ENCODE assay signal across 12 cellular contexts in the genomic region with DNA sequence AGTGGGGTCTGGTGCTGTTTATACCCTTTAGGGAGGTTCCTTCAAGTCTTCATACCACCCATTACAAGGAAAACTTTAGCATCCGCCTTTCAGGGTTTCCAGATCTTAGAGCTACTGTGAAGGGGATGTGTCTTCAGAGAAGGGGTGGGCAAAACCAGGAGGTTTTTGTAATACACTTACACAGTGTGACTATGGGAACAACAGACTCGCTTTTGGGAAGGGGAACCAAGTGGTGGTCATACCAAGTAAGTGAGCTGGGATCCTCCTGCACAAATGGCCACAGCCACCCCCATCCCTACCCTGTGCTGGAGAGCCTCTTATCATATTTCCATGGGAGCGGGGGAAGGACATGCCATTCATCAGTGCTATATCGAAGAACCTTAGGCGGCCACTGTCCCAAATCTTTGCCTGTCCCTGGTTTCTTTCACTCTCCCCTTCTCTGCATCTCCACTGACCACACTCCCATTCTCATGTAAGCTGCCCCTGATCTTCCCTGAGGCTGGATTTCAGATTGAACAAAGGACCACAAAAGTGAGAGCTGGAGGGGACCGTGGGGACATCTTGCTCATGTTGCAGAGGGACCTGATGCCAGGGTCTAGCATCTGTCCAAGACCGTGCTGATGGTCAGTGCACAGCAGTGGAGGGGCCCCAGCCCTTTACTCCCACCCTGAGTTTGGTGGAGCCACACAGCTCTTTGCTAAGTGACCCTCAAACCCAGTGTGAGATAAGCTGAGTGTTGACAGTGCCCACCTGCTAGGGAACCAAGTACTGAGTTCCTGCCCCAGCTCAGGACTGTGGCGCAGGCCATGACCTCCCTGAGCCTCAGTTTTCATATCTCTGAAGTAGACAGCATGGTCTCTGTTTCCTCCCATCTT. TPM values are rescaled to one million over a fixed set of nuclear protein-coding genes. Genes with fewer than 3 reads are reported as not detected.
DNase-seq lines count a peak whose midpoint lies in the region; ATAC-seq, FAIRE-seq and TF ChIP-seq lines count a peak whose summit lies in the region.
"Had no signal": no experiment of that assay in that cellular context is flagged by ENCODE, and none has a peak within 500 bp of the region (broad histone marks: within the 10 kb centered on the region; RNA-seq: fewer than 3 reads in every experiment).

No MANE protein-coding gene starts in this region.

- ATAC-seq in K562 (0 out of 3 replicates have a peak, but pooled peaks have one; percentile 22), HG03378 (IDR thresholded peaks at IDR 0.05; ENCODE audit: unreplicated experiment) (no peak)
- ATAC-seq in naive thymus-derived CD8-positive, alpha-beta T cell = peak; percentile 9 to 40

- H3K4me1 Mint-ChIP-seq in naive thymus-derived CD8-positive, alpha-beta T cell = peaks cover 58 to 96% (median 94%) of the 10 kb centered on the region in 4 donors

- H3K4me1 ChIP-seq in BLaER1 treated with 17β-estradiol and CSF1 and Interleukin-3, amounts not matched to agents 10 nM and 100 nM = peaks cover 69 to 100% (median 99%) of the 10 kb centered on the region in 10 experiments
- 0 out of 2 replicates have a peak, but pooled peaks cover 2% of the 10 kb centered on the region for H3K4me1 ChIP-seq in HEK293 (ENCODE audit: control insufficient read depth, insufficient read depth, low read length)
- H3K4me1 ChIP-seq in K562 (replicated peaks in 1 of 2; ENCODE audit: control insufficient read depth in 2 of 2, insufficient read depth in 2 of 2, low read length in 2 of 2) = peaks cover 0 to 20% of the 10 kb centered on the region in 2 experiments; a peak in 4 of 5 replicates

- WGBS in K562 (ENCODE audit: insufficient coverage, low coverage, missing lambda C conversion rate) = 45% methylated on average over 7 of the region's 8 CpGs

- peak overlapping the region in 9 of 11 experiments; percentile 11 to 77 (median 52); a peak in 14 of 22 replicates for H3K9ac ChIP-seq in BLaER1 treated with 17β-estradiol and CSF1 and Interleukin-3, amounts not matched to agents 10 nM and 100 nM
- no peak overlapping the region for H3K9ac ChIP-seq in K562 (ENCODE audit: insufficient read depth in 1 of 2, low read depth in 2 of 2, low read length in 2 of 2)

- CTCF ChIA-PET in HEK293 (lab: Yijun Ruan, JAX) (interaction anchor here (0.6 to 2.0 kb wide), 5 partner anchors 9 to 551 kb away, joined by 3 to 15 read pairs (median 3); no protein-coding TSS in a partner anchor), K562 (lab: Yijun Ruan, JAX; ENCODE audit: low intra/inter-chr PET ratio) (interaction anchor here (0.7 kb wide), 1 partner anchor 41 kb away, joined by 3 read pairs; no protein-coding TSS in a partner anchor)

- H3K4me2 ChIP-seq in BLaER1 treated with 17β-estradiol and CSF1 and Interleukin-3, amounts not matched to agents 10 nM and 100 nM = peak overlapping the region; percentile 39 to 86 (median 71)
- H3K4me2 ChIP-seq in K562 (ENCODE audit: insufficient read depth, low read length) = 0 out of 2 replicates have a peak overlapping the region, but pooled peaks have one; percentile 5

- BruUV-seq in K562 (replicated peaks; lab: Mats Ljungman, UMichigan) = no TSS peak

- no peak for FAIRE-seq in K562 (lab: Jason Lieb, UNC)
- FAIRE-seq: islet of Langerhans had no signal

- DNase-seq in K562 (ENCODE audit: extremely low read depth in 1 of 4, low spot score in 3 of 4) (no peak), DMS153 treated with DMSO at 0.1 percent for 48 hours (lab: John Stamatoyannopoulos, UW; ENCODE audit: unreplicated experiment) (no peak), occipital lobe (lab: John Stamatoyannopoulos, UW) (no peak)
- no peak for DNase-seq in naive thymus-derived CD8-positive, alpha-beta T cell
- no peak for DNase-seq in activated effector memory CD4-positive, alpha-beta T cell treated with Interleukin-2 at 50 U/mL for 16 hours
- DNase-seq: DMS153, NCI-H187 treated with DMSO at 0.1 percent for 48 hours, retina had no signal

- H3K27ac ChIP-seq in BLaER1 treated with 17β-estradiol and CSF1 and Interleukin-3, amounts not matched to agents 10 nM and 100 nM = peak overlapping the region; percentile 2 to 100 (median 75); a peak in 21 of 22 replicates
- H3K27ac ChIP-seq in HEK293 (ENCODE audit: extremely low read depth, low read depth, low read length) (peak overlapping the region; percentile 33; the same call in 1 of the 2 replicates), K562 (ENCODE audit: extremely low read depth, low read depth, low read length) (peak overlapping the region; percentile 77; the same call in 1 of the 3 replicates)

- H2AFZ ChIP-seq in K562 (ENCODE audit: low read depth, low read length) = peak overlapping the region; percentile 23; the same call in 1 of the 2 replicates

- no peaks in the 10 kb centered on the region for H3K27me3 ChIP-seq in BLaER1 treated with 17β-estradiol and CSF1 and Interleukin-3, amounts not matched to agents 10 nM and 100 nM
- H3K27me3 ChIP-seq in K562 (ENCODE audit: control insufficient read depth in 2 of 2, insufficient read depth in 2 of 2, low read length in 2 of 2) = no peaks in the 10 kb centered on the region

- no peaks in the 10 kb centered on the region for H3K27me3 Mint-ChIP-seq in naive thymus-derived CD8-positive, alpha-beta T cell

- no peak overlapping the region for H3K4me3 ChIP-seq in BLaER1 treated with 17β-estradiol and CSF1 and Interleukin-3, amounts not matched to agents 10 nM and 100 nM
- H3K4me3 ChIP-seq in HEK293 (ENCODE audit: low read depth, low read length) = no peak overlapping the region
- H3K4me3 ChIP-seq in K562 = no peak overlapping the region

- TF ChIP-seq EP300 in K562 (IDR thresholded peaks at IDR 0.05; ENCODE audit: low read length) = no peak

- in situ Hi-C loops in K562 (cut with MboI) = no loop called here

- peaks cover 33 to 93% (median 87%) of the 10 kb centered on the region in 3 donors for H3K36me3 Mint-ChIP-seq in naive thymus-derived CD8-positive, alpha-beta T cell

- TF ChIP-seq CTCF in HEK293 (tag by site-specific recombination; IDR thresholded peaks at IDR 0.05) = no peak
- TF ChIP-seq CTCF in K562 (IDR thresholded peaks at IDR 0.05 in 2 of 3, conservative IDR thresholded peaks at IDR 0.05 in 1 of 3; ENCODE audit: insufficient read depth in 2 of 3, low read depth in 1 of 3, low read length in 3 of 3) = no peak

- POLR2A ChIA-PET in HEK293 (lab: Yijun Ruan, JAX) (interaction anchor here (1.1 kb wide), 1 partner anchor 381 kb away, joined by 3 read pairs; the partner anchor contains the start of gene RBM23), K562 (lab: Yijun Ruan, JAX) (interaction anchor here (0.5 to 1.2 kb wide), 3 partner anchors 23 to 289 kb away, joined by 3 to 4 read pairs (median 3); no protein-coding TSS in a partner anchor)
- POLR2A ChIA-PET in naive thymus-derived CD8-positive, alpha-beta T cell (lab: Charles Lee) = interaction anchor here (0.5 to 20.6 kb wide), 16 partner anchors 9 to 1077 kb away, joined by 3 to 879 read pairs (median 4); no protein-coding TSS in a partner anchor

- 0 out of 22 replicates have a peak, but pooled peaks cover 0 to 3% (median 0%) of the 10 kb centered on the region in 11 experiments for H3K9me3 ChIP-seq in BLaER1 treated with 17β-estradiol and CSF1 and Interleukin-3, amounts not matched to agents 10 nM and 100 nM (replicated peaks in 1 of 11)
- H3K9me3 ChIP-seq in HEK293 (ENCODE audit: control insufficient read depth, insufficient read depth, low read depth, low read length) (no peaks in the 10 kb centered on the region), K562 (replicated peaks; ENCODE audit: control insufficient read depth, insufficient read depth, low read depth, low read length) (no peaks in the 10 kb centered on the region)

- H3K9me3 Mint-ChIP-seq in naive thymus-derived CD8-positive, alpha-beta T cell = no peaks in the 10 kb centered on the region

- no peaks in the 10 kb centered on the region for H3K9me1 ChIP-seq in K562 (ENCODE audit: control insufficient read depth, insufficient read depth, low read length)

- H3K4me3 Mint-ChIP-seq in naive thymus-derived CD8-positive, alpha-beta T cell = peak overlapping the region; percentile 70 to 89 (median 83)

- intact Hi-C loops in K562 (cut with micrococcal nuclease) = no loop called here

- H3K36me3 ChIP-seq in BLaER1 treated with 17β-estradiol and CSF1 and Interleukin-3, amounts not matched to agents 10 nM and 100 nM = peaks cover 0 to 98% (median 49%) of the 10 kb centered on the region in 11 experiments; a peak in 13 of 22 replicates
- H3K36me3 ChIP-seq in HEK293 (ENCODE audit: control insufficient read depth in 2 of 2, insufficient read depth in 1 of 2, low read length in 2 of 2) (no peaks in the 10 kb centered on the region), K562 (ENCODE audit: control insufficient read depth, insufficient read depth, low read length) (no peaks in the 10 kb centered on the region)

- no peaks in the 10 kb centered on the region; a peak in 1 of 22 replicates for H4K20me1 ChIP-seq in BLaER1 treated with 17β-estradiol and CSF1 and Interleukin-3, amounts not matched to agents 10 nM and 100 nM
- H4K20me1 ChIP-seq in K562 (replicated peaks; ENCODE audit: control insufficient read depth, insufficient read depth, low read length) = no peaks in the 10 kb centered on the region

- peak overlapping the region; percentile 90 to 100 (median 97) for H3K27ac Mint-ChIP-seq in naive thymus-derived CD8-positive, alpha-beta T cell

- no peaks in the 10 kb centered on the region for H3K79me2 ChIP-seq in K562 (ENCODE audit: control insufficient read depth, insufficient read depth, low read length)

- TF ChIP-seq POLR2A in K562 (conservative IDR thresholded peaks at IDR 0.05) = no peak

- TF ChIP-seq RAD21 in K562 (CRISPR knock-in tag; conservative IDR thresholded peaks at IDR 0.05 in 1 of 2, IDR thresholded peaks at IDR 0.05 in 1 of 2) = no peak

RNA-seq across cellular contexts. Expression of gene DAD1, which starts 51.4 kb away (rescaled TPM):
- 76.2 and 102 TPM in 2 replicates for total RNA-seq in K562 (2011; cell fraction: chromatin; rRNA removed; ENCODE audit: low replicate concordance)
- total RNA-seq in K562 (2011; cell fraction: nucleolus; rRNA removed) = 211 and 214 TPM in 2 replicates
- total RNA-seq in K562 (2011; cell fraction: nucleoplasm; rRNA removed) = 181 and 184 TPM in 2 replicates
- total RNA-seq in K562 (2014; rRNA removed) (104 and 149 TPM in 2 replicates), K562 (2014; rRNA removed; fragmentation: Illumina TruSeq; extraction: Trizol) (172 and 181 TPM in 2 replicates), K562 (2015; rRNA removed; fragmentation: Illumina TruSeq; extraction: Trizol) (146 and 162 TPM in 2 replicates), K562 (2021) (129 and 143 TPM in 2 replicates), occipital lobe (72.5 TPM)
- polyA plus RNA-seq in K562 (2011; rRNA removed) (226 and 263 TPM in 2 replicates), K562 (2014; fragmentation: Illumina TruSeq; extraction: Trizol) (244 and 260 TPM in 2 replicates), K562 (2014; fragmentation: Nextera tagmentation; extraction: Ambion mirVana) (100 to 1,000 TPM; 585 to 617 TPM), K562 (2014; rRNA removed) (222 and 233 TPM in 2 replicates)
- 583 and 621 TPM in 2 replicates for polyA plus RNA-seq in K562 (2011; cell fraction: cytosol; rRNA removed)
- polyA plus RNA-seq in K562 (2011; cell fraction: nucleus; rRNA removed) = 58.2 and 70.1 TPM in 2 replicates
- 192 and 212 TPM in 2 replicates for polyA plus RNA-seq in K562 (2012)
- polyA minus RNA-seq in K562 (2011; rRNA and poly(A)+ RNA removed) = 87.6 and 98.8 TPM in 2 replicates
- 44.4 and 50.8 TPM in 2 replicates for polyA minus RNA-seq in K562 (2011; cell fraction: cytosol; rRNA and poly(A)+ RNA removed)
- 25.7 and 34.2 TPM in 2 replicates for polyA minus RNA-seq in K562 (2011; cell fraction: nucleus; rRNA and poly(A)+ RNA removed)
- 100 to 1,000 TPM; 120 to 122 TPM for total RNA-seq in naive thymus-derived CD8-positive, alpha-beta T cell
- 100 to 1,000 TPM; 610 to 660 (median 642) TPM for polyA plus RNA-seq in naive thymus-derived CD8-positive, alpha-beta T cell

Comparison
In these comparisons a context has a peak if more than half of its experiments do, and no peak if none do; other contexts are left out.
1. H3K9ac ChIP-seq: peak in BLaER1 treated with 17β-estradiol and CSF1 and Interleukin-3, amounts not matched to agents 10 nM and 100 nM (9 of 11); none in K562 (0 of 2).
2. Peak in every context shown above with its lines, with median percentiles within 50 percentile points of each other: H3K27ac ChIP-seq.